Comparison of ENCODE assay signal across 1 cellular context in the genomic region with DNA sequence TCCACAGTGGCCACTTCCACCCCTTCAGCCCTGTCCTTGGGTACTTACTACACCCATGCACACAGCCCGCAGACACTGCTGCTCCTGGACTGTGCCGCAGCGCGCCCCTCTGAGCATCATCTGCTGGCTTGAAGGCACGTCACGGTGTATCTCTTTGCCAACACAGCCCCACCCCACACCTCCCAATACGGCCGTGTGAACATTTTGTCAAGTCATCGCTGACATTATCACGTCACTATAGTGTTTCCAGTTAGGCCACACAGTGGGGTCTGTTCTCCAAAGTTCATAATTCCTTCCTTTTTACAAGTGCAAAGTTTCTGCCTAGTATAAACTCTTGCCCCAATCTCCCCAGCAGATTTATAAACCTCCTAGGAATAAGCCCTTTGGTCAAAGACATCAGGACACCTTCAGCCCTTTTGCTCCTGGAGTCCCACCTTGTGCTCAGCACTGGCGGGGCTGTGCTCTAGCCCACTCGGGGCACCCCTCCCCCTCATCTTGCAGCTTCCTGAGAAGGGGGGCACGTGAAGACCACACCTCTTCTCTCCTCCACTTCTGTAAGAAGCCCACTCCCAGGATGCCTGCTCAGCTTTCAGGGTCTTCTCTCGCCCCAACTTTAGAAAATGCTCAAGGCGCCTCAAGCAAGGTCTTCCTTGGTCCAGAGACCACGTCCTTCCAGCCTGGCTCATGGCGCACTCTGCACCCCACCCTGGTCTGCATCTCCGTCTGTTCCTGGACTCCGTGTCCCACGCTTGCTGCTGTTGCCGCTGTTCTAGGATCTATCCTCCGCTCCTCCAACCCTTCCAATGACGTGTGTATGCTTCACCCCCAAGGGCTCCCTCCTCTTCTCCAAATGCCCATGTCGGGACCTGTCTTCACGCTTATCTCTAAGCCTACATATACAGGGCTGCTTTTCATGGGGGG.
TF ChIP-seq lines count a peak whose summit lies in the region.

No MANE protein-coding gene starts in this region.

TF ChIP-seq in K562, 482 proteins besides CTCF, POLR2A, EP300 and RAD21 (continued from another document and continues in another):
- TF ChIP-seq HDAC1 (IDR thresholded peaks at IDR 0.05) (0 out of 4 replicates have a peak, but pooled peaks of 1 of the 2 experiments have one; percentile 13), ATF1 (CRISPR knock-in tag; IDR thresholded peaks at IDR 0.05) (no peak), ATF1 (tag; IDR thresholded peaks at IDR 0.05) (peak; percentile 80), ZNF140 (CRISPR knock-in tag; IDR thresholded peaks at IDR 0.05) (no peak), SMARCA4 (IDR thresholded peaks at IDR 0.05) (peak; percentile 61; the same call in 1 of the 2 replicates), ZNF75A (CRISPR knock-in tag; IDR thresholded peaks at IDR 0.05) (no peak), ZNF764 (CRISPR knock-in tag; IDR thresholded peaks at IDR 0.05; ENCODE audit: low read depth) (no peak), FOXJ3 (CRISPR knock-in tag; IDR thresholded peaks at IDR 0.05) (no peak), SRF (CRISPR knock-in tag; IDR thresholded peaks at IDR 0.05) (peak in 1 of 2 experiments; percentile 60; a peak in 1 of 4 replicates), SMARCE1 (IDR thresholded peaks at IDR 0.05) (peak; percentile 64; the same call in 1 of the 2 replicates), ZNF212 (CRISPR knock-in tag; IDR thresholded peaks at IDR 0.05) (no peak), SIRT6 (IDR thresholded peaks at IDR 0.05; ENCODE audit: low read depth, low read length) (no peak), FUS (optimal IDR thresholded peaks at IDR 0.05; ENCODE audit: low read depth, low read length) (no peak), HMG20A (CRISPR knock-in tag; conservative IDR thresholded peaks at IDR 0.05) (no peak), BRD9 (IDR thresholded peaks at IDR 0.05; ENCODE audit: low read depth, partially characterized antibody) (no peak), ZNF224 (CRISPR knock-in tag; IDR thresholded peaks at IDR 0.05) (no peak), ZNF184 (CRISPR knock-in tag; IDR thresholded peaks at IDR 0.05) (no peak), ZNF253 (CRISPR knock-in tag; conservative IDR thresholded peaks at IDR 0.05) (no peak), ZFX (CRISPR knock-in tag; IDR thresholded peaks at IDR 0.05) (peak; percentile 57), CREB1 (IDR thresholded peaks at IDR 0.05) (peak; percentile 69), CREB1 (CRISPR knock-in tag; IDR thresholded peaks at IDR 0.05) (peak; percentile 35; the same call in 1 of the 2 replicates), CGGBP1 (CRISPR knock-in tag; IDR thresholded peaks at IDR 0.05) (no peak), ZBTB12 (CRISPR knock-in tag; IDR thresholded peaks at IDR 0.05) (peak; percentile 49; the same call in 1 of the 2 replicates), MECOM (CRISPR knock-in tag; IDR thresholded peaks at IDR 0.05) (no peak), CTBP1 (IDR thresholded peaks at IDR 0.05; ENCODE audit: borderline replicate concordance) (peak; percentile 67; the same call in 1 of the 2 replicates), RHOXF2B (CRISPR knock-in tag; conservative IDR thresholded peaks at IDR 0.05) (no peak), WHSC1 (IDR thresholded peaks at IDR 0.05; ENCODE audit: low read length) (no peak), BCOR (IDR thresholded peaks at IDR 0.05) (no peak), RCOR1 (IDR thresholded peaks at IDR 0.05; ENCODE audit: borderline replicate concordance in 1 of 2, low read depth in 2 of 2, low read length in 2 of 2) (peak in 1 of 2 experiments; percentile 59; a peak in 1 of 4 replicates), ZBTB17 (CRISPR knock-in tag; IDR thresholded peaks at IDR 0.05) (no peak), HIVEP1 (CRISPR knock-in tag; IDR thresholded peaks at IDR 0.05) (no peak), NFIC (IDR thresholded peaks at IDR 0.05) (0 out of 2 replicates have a peak, but pooled peaks have one; percentile 11), RBM39 (optimal IDR thresholded peaks at IDR 0.05; ENCODE audit: low read depth, low read length) (no peak), CBX1 (IDR thresholded peaks at IDR 0.05; ENCODE audit: low read depth) (no peak), HSF4 (CRISPR knock-in tag; IDR thresholded peaks at IDR 0.05; ENCODE audit: borderline replicate concordance) (no peak), EHMT2 (IDR thresholded peaks at IDR 0.05) (no peak), ZZZ3 (IDR thresholded peaks at IDR 0.05) (no peak), SAFB2 (IDR thresholded peaks at IDR 0.05; ENCODE audit: borderline replicate concordance, low read depth, low read length, severe bottlenecking) (no peak), CHCHD3 (CRISPR knock-in tag; IDR thresholded peaks at IDR 0.05) (no peak), ZNF165 (CRISPR knock-in tag; IDR thresholded peaks at IDR 0.05; ENCODE audit: borderline replicate concordance) (no peak), SMC3 (conservative IDR thresholded peaks at IDR 0.05; ENCODE audit: insufficient read depth, low read depth, low read length) (no peak), RBM14 (IDR thresholded peaks at IDR 0.05; ENCODE audit: borderline replicate concordance, insufficient read depth, low read depth, low read length) (no peak), ETV6 (IDR thresholded peaks at IDR 0.05; ENCODE audit: borderline replicate concordance in 1 of 2, low read depth in 2 of 2, low read length in 1 of 2) (no peak), ETV6 (CRISPR knock-in tag; IDR thresholded peaks at IDR 0.05; ENCODE audit: borderline replicate concordance) (no peak), ZNF431 (CRISPR knock-in tag; IDR thresholded peaks at IDR 0.05) (no peak), ZC3H4 (CRISPR knock-in tag; IDR thresholded peaks at IDR 0.05; ENCODE audit: borderline replicate concordance) (no peak)
- TF ChIP-seq, protein P1, sequence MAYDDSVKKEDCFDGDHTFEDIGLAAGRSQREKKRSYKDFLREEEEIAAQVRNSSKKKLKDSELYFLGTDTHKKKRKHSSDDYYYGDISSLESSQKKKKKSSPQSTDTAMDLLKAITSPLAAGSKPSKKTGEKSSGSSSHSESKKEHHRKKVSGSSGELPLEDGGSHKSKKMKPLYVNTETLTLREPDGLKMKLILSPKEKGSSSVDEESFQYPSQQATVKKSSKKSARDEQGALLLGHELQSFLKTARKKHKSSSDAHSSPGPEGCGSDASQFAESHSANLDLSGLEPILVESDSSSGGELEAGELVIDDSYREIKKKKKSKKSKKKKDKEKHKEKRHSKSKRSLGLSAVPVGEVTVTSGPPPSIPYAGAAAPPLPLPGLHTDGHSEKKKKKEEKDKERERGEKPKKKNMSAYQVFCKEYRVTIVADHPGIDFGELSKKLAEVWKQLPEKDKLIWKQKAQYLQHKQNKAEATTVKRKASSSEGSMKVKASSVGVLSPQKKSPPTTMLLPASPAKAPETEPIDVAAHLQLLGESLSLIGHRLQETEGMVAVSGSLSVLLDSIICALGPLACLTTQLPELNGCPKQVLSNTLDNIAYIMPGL (CRISPR knock-in tag; IDR thresholded peaks at IDR 0.05): no peak
- TF ChIP-seq, protein P2, sequence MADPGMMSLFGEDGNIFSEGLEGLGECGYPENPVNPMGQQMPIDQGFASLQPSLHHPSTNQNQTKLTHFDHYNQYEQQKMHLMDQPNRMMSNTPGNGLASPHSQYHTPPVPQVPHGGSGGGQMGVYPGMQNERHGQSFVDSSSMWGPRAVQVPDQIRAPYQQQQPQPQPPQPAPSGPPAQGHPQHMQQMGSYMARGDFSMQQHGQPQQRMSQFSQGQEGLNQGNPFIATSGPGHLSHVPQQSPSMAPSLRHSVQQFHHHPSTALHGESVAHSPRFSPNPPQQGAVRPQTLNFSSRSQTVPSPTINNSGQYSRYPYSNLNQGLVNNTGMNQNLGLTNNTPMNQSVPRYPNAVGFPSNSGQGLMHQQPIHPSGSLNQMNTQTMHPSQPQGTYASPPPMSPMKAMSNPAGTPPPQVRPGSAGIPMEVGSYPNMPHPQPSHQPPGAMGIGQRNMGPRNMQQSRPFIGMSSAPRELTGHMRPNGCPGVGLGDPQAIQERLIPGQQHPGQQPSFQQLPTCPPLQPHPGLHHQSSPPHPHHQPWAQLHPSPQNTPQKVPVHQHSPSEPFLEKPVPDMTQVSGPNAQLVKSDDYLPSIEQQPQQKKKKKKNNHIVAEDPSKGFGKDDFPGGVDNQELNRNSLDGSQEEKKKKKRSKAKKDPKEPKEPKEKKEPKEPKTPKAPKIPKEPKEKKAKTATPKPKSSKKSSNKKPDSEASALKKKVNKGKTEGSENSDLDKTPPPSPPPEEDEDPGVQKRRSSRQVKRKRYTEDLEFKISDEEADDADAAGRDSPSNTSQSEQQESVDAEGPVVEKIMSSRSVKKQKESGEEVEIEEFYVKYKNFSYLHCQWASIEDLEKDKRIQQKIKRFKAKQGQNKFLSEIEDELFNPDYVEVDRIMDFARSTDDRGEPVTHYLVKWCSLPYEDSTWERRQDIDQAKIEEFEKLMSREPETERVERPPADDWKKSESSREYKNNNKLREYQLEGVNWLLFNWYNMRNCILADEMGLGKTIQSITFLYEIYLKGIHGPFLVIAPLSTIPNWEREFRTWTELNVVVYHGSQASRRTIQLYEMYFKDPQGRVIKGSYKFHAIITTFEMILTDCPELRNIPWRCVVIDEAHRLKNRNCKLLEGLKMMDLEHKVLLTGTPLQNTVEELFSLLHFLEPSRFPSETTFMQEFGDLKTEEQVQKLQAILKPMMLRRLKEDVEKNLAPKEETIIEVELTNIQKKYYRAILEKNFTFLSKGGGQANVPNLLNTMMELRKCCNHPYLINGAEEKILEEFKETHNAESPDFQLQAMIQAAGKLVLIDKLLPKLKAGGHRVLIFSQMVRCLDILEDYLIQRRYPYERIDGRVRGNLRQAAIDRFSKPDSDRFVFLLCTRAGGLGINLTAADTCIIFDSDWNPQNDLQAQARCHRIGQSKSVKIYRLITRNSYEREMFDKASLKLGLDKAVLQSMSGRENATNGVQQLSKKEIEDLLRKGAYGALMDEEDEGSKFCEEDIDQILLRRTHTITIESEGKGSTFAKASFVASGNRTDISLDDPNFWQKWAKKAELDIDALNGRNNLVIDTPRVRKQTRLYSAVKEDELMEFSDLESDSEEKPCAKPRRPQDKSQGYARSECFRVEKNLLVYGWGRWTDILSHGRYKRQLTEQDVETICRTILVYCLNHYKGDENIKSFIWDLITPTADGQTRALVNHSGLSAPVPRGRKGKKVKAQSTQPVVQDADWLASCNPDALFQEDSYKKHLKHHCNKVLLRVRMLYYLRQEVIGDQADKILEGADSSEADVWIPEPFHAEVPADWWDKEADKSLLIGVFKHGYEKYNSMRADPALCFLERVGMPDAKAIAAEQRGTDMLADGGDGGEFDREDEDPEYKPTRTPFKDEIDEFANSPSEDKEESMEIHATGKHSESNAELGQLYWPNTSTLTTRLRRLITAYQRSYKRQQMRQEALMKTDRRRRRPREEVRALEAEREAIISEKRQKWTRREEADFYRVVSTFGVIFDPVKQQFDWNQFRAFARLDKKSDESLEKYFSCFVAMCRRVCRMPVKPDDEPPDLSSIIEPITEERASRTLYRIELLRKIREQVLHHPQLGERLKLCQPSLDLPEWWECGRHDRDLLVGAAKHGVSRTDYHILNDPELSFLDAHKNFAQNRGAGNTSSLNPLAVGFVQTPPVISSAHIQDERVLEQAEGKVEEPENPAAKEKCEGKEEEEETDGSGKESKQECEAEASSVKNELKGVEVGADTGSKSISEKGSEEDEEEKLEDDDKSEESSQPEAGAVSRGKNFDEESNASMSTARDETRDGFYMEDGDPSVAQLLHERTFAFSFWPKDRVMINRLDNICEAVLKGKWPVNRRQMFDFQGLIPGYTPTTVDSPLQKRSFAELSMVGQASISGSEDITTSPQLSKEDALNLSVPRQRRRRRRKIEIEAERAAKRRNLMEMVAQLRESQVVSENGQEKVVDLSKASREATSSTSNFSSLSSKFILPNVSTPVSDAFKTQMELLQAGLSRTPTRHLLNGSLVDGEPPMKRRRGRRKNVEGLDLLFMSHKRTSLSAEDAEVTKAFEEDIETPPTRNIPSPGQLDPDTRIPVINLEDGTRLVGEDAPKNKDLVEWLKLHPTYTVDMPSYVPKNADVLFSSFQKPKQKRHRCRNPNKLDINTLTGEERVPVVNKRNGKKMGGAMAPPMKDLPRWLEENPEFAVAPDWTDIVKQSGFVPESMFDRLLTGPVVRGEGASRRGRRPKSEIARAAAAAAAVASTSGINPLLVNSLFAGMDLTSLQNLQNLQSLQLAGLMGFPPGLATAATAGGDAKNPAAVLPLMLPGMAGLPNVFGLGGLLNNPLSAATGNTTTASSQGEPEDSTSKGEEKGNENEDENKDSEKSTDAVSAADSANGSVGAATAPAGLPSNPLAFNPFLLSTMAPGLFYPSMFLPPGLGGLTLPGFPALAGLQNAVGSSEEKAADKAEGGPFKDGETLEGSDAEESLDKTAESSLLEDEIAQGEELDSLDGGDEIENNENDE (IDR thresholded peaks at IDR 0.05; ENCODE audit: low read depth, low read length): no peak
- TF ChIP-seq, protein P3, sequence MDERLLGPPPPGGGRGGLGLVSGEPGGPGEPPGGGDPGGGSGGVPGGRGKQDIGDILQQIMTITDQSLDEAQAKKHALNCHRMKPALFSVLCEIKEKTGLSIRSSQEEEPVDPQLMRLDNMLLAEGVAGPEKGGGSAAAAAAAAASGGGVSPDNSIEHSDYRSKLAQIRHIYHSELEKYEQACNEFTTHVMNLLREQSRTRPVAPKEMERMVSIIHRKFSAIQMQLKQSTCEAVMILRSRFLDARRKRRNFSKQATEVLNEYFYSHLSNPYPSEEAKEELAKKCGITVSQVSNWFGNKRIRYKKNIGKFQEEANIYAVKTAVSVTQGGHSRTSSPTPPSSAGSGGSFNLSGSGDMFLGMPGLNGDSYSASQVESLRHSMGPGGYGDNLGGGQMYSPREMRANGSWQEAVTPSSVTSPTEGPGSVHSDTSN (CRISPR knock-in tag; IDR thresholded peaks at IDR 0.05; ENCODE audit: low read depth): no peak
- TF ChIP-seq, protein P3 (tag; conservative IDR thresholded peaks at IDR 0.05; ENCODE audit: low read depth): no peak
